In the genomic region with DNA sequence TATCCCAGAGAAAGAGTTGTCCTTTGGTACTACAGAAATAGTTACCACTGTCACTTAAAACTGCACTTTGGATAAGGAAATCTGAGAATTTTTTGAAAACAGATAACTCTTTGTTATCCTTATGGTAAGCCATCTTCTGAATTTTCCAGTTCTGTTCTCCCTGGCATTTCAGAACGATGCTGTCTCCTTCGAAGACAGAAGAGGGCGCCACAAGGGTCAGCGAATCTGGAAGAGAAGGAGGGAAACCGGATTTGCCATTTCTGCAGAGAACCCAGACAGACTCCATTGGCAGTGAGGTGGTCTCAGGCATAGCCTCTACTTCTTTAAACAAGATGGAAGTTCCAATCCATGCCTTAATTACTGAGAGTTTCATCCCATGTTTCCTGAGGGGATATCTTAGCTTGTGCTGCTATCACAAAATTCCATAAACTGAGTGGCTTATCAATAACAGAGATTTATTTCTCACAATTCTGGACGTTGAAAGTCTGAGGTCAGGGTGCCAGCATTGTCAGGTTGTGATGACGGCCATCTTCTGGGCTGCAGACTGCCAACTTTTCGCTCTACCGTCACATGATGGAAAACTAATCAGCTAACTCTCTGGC, we compare ENCODE assay signal across 1 cellular context.
TF ChIP-seq lines count a peak whose summit lies in the region.

No MANE protein-coding gene starts in this region.

TF ChIP-seq in HCT116, 20 proteins besides CTCF, POLR2A, EP300 and RAD21 (continued from another document):
- no peak for TF ChIP-seq CBX3 (IDR thresholded peaks at IDR 0.05; ENCODE audit: low read depth)
